In genomic region chrX:77785400-77785745, GRCh38 we compare ENCODE assay signal across 8 cellular contexts. TPM values are rescaled to one million over a fixed set of nuclear protein-coding genes. Genes with fewer than 3 reads are reported as not detected.
DNase-seq lines count a peak whose midpoint lies in the region; ATAC-seq and TF ChIP-seq lines count a peak whose summit lies in the region.

No MANE protein-coding gene starts in this region.

- H3K36me3 Mint-ChIP-seq in activated CD8-positive, alpha-beta T cell treated with anti-CD3 and anti-CD28 coated beads, Interleukin-2, amount 10 ng/mL, durations not matched to agents 7 days and 5 days (ENCODE audit: low read depth) = peaks cover 10% of the 10 kb centered on the region

- no peaks in the 10 kb centered on the region for H3K9me3 ChIP-seq in prostate gland

- H3K27ac Mint-ChIP-seq in activated CD8-positive, alpha-beta T cell treated with anti-CD3 and anti-CD28 coated beads, Interleukin-2, amount 10 ng/mL, durations not matched to agents 7 days and 5 days = peak overlapping the region; percentile 100

- H3K4me1 ChIP-seq in prostate gland (replicated peaks) = no peaks in the 10 kb centered on the region

- H3K27ac ChIP-seq in prostate gland = peak overlapping the region; percentile 91 to 92

- peak overlapping the region; percentile 45 to 51 for H3K4me3 ChIP-seq in prostate gland

- CTCF ChIA-PET in activated CD8-positive, alpha-beta T cell treated with anti-CD3 and anti-CD28 coated beads, Interleukin-2, amount 10 ng/mL, durations not matched to agents 7 days and 5 days (lab: Charles Lee) = no interaction called here

- H3K27me3 ChIP-seq in prostate gland (replicated peaks; ENCODE audit: insufficient read depth) = no peaks in the 10 kb centered on the region

- TF ChIP-seq POLR2A in prostate gland (IDR thresholded peaks at IDR 0.05) = no peak

- peak overlapping the region; percentile 99 for H3K4me3 Mint-ChIP-seq in activated CD8-positive, alpha-beta T cell treated with anti-CD3 and anti-CD28 coated beads, Interleukin-2, amount 10 ng/mL, durations not matched to agents 7 days and 5 days

- TF ChIP-seq CTCF in prostate gland (IDR thresholded peaks at IDR 0.05) = no peak

- H3K9me3 Mint-ChIP-seq in activated CD8-positive, alpha-beta T cell treated with anti-CD3 and anti-CD28 coated beads, Interleukin-2, amount 10 ng/mL, durations not matched to agents 7 days and 5 days (ENCODE audit: insufficient read depth) = no peaks in the 10 kb centered on the region

- no peaks in the 10 kb centered on the region for H3K36me3 ChIP-seq in prostate gland

- POLR2A ChIA-PET in activated CD8-positive, alpha-beta T cell treated with anti-CD3 and anti-CD28 coated beads, Interleukin-2, amount 10 ng/mL, durations not matched to agents 7 days and 5 days (lab: Charles Lee) = interaction anchor here (1.0 kb wide), 1 partner anchor 114 kb away, joined by 6 read pairs; the partner anchor contains the start of gene COX7B

- 0% methylated on average over 12 of the region's 16 CpGs for WGBS in prostate gland

- H3K4me1 Mint-ChIP-seq in activated CD8-positive, alpha-beta T cell treated with anti-CD3 and anti-CD28 coated beads, Interleukin-2, amount 10 ng/mL, durations not matched to agents 7 days and 5 days (ENCODE audit: low read depth) = peaks cover 22% of the 10 kb centered on the region

- DNase-seq in CMK (ENCODE audit: low read depth) (peak; percentile 14), HuH-7 (ENCODE audit: low spot score) (peak; percentile 31), Right ventricle myocardium superior (no peak), prostate gland (ENCODE audit: low spot score) (peak; percentile 4), NCI-H2081 treated with DMSO at 0.1 percent for 48 hours (lab: John Stamatoyannopoulos, UW) (no peak)
- DNase-seq in activated CD8-positive, alpha-beta T cell treated with anti-CD3 and anti-CD28 coated beads, Interleukin-2, amount 10 ng/mL, durations not matched to agents 7 days and 5 days = peak; percentile 19

- no peak for ATAC-seq in activated CD8-positive, alpha-beta T cell treated with anti-CD3 and anti-CD28 coated beads, Interleukin-2, amount 10 ng/mL, durations not matched to agents 7 days and 5 days
- ATAC-seq in Right ventricle myocardium superior (ENCODE audit: poor library complexity) = peak; percentile 61
- no peak for ATAC-seq in HG03520 (IDR thresholded peaks at IDR 0.05; ENCODE audit: unreplicated experiment)
- no peak for ATAC-seq in GM21390 (IDR thresholded peaks at IDR 0.05; ENCODE audit: unreplicated experiment)

- no peaks in the 10 kb centered on the region for H3K27me3 Mint-ChIP-seq in activated CD8-positive, alpha-beta T cell treated with anti-CD3 and anti-CD28 coated beads, Interleukin-2, amount 10 ng/mL, durations not matched to agents 7 days and 5 days (ENCODE audit: low read depth)

- intact Hi-C loops in Right ventricle myocardium superior (cut with DNase I) = no loop called here
- intact Hi-C loops in prostate gland (cut with DNase I) = loop anchor here (10.0 kb wide), 1 partner anchor 109 kb away; the partner anchor contains the start of genes COX7B and MAGT1

RNA-seq across cellular contexts. Expression of gene ATRX, which starts 0.6 kb away (rescaled TPM):
- total RNA-seq in activated CD8-positive, alpha-beta T cell treated with anti-CD3 and anti-CD28 coated beads, Interleukin-2, amount 10 ng/mL, durations not matched to agents 7 days and 5 days = 10 to 100 TPM; 59.9 to 65.8 TPM
- total RNA-seq in Right ventricle myocardium superior (75.2 TPM), prostate gland (100 to 1,000 TPM in 1 of 2 donors, 10 to 100 TPM in 1; 49.3 to 110 TPM)

Comparison
In these comparisons a context has a peak if more than half of its experiments do, and no peak if none do; other contexts are left out.
1. DNase-seq: peak in CMK (single experiment), HuH-7 (single experiment), activated CD8-positive, alpha-beta T cell treated with anti-CD3 and anti-CD28 coated beads, Interleukin-2, amount 10 ng/mL, durations not matched to agents 7 days and 5 days (single experiment) and prostate gland (single experiment); none in Right ventricle myocardium superior (single experiment) and NCI-H2081 treated with DMSO at 0.1 percent for 48 hours (single experiment).